ENCODE assay signal across 2 cellular contexts in genomic region chr20:8997720-8998119, GRCh38.
A peak's percentile ranks its signal among the peaks of the same experiment; 100 is the strongest.
TF ChIP-seq lines count a peak whose summit lies in the region.

No MANE protein-coding gene starts in this region.

TF ChIP-seq in HEK293, 187 proteins besides CTCF, POLR2A, EP300 and RAD21 (continued from another document):
- peak; percentile 73 for TF ChIP-seq PRDM10 (tag by site-specific recombination; IDR thresholded peaks at IDR 0.05)
- TF ChIP-seq, protein P1, sequence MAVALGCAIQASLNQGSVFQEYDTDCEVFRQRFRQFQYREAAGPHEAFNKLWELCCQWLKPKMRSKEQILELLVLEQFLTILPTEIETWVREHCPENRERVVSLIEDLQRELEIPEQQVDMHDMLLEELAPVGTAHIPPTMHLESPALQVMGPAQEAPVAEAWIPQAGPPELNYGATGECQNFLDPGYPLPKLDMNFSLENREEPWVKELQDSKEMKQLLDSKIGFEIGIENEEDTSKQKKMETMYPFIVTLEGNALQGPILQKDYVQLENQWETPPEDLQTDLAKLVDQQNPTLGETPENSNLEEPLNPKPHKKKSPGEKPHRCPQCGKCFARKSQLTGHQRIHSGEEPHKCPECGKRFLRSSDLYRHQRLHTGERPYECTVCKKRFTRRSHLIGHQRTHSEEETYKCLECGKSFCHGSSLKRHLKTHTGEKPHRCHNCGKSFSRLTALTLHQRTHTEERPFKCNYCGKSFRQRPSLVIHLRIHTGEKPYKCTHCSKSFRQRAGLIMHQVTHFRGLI (tag by site-specific recombination; IDR thresholded peaks at IDR 0.05): peak; percentile 47; the same call in 1 of the 2 replicates

TF ChIP-seq in H1, 55 proteins besides CTCF, POLR2A, EP300 and RAD21 (continued from another document):
- TF ChIP-seq HDAC6 (IDR thresholded peaks at IDR 0.05; ENCODE audit: low read depth, low read length) (no peak), SIN3A (conservative IDR thresholded peaks at IDR 0.05 in 1 of 2, IDR thresholded peaks at IDR 0.05 in 1 of 2; ENCODE audit: low read depth in 1 of 2, low read length in 2 of 2) (no peak), KDM5A (IDR thresholded peaks at IDR 0.05; ENCODE audit: low read length) (no peak), CBX8 (IDR thresholded peaks at IDR 0.05; ENCODE audit: borderline replicate concordance, low read depth, low read length) (no peak), SUZ12 (IDR thresholded peaks at IDR 0.05; ENCODE audit: low read length) (no peak), JUND (IDR thresholded peaks at IDR 0.05; ENCODE audit: low read length) (peak; percentile 84), EZH2 (IDR thresholded peaks at IDR 0.05; ENCODE audit: low read depth, low read length, severe bottlenecking) (no peak), ASH2L (IDR thresholded peaks at IDR 0.05; ENCODE audit: low read length) (peak; percentile 52), RFX5 (IDR thresholded peaks at IDR 0.05; ENCODE audit: borderline replicate concordance, low read depth, low read length) (no peak), SIX5 (IDR thresholded peaks at IDR 0.05; ENCODE audit: low read depth, low read length) (0 out of 2 replicates have a peak, but pooled peaks have one; percentile 13), POU5F1 (IDR thresholded peaks at IDR 0.05; ENCODE audit: low read depth, low read length) (no peak), GTF2F1 (IDR thresholded peaks at IDR 0.05; ENCODE audit: borderline replicate concordance, low read depth, low read length) (no peak)
- TF ChIP-seq, protein P2, sequence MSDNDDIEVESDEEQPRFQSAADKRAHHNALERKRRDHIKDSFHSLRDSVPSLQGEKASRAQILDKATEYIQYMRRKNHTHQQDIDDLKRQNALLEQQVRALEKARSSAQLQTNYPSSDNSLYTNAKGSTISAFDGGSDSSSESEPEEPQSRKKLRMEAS (IDR thresholded peaks at IDR 0.05): no peak
